1 cellular context compared by ENCODE assay signal in genomic region chr12:120180975-120181374, GRCh38.
TF ChIP-seq lines count a peak whose summit lies in the region.

No MANE protein-coding gene starts in this region.

TF ChIP-seq in HEK293, 187 proteins besides CTCF, POLR2A, EP300 and RAD21 (continued from another document):
- TF ChIP-seq SCRT1 (tag by site-specific recombination; IDR thresholded peaks at IDR 0.05; ENCODE audit: borderline replicate concordance), result peak; percentile 26; the same call in 1 of the 2 replicates
- TF ChIP-seq, protein P1, sequence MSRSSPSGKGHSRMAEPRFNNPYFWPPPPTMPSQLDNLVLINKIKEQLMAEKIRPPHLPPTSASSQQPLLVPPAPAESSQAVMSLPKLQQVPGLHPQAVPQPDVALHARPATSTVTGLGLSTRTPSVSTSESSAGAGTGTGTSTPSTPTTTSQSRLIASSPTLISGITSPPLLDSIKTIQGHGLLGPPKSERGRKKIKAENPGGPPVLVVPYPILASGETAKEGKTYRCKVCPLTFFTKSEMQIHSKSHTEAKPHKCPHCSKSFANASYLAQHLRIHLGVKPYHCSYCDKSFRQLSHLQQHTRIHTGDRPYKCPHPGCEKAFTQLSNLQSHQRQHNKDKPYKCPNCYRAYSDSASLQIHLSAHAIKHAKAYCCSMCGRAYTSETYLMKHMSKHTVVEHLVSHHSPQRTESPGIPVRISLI (tag by site-specific recombination; IDR thresholded peaks at IDR 0.05), result no peak
- 0 out of 2 replicates have a peak, but pooled peaks have one; percentile 43 for TF ChIP-seq SCRT2 (tag by site-specific recombination; IDR thresholded peaks at IDR 0.05)
- no peak for TF ChIP-seq ZSCAN23 (tag by site-specific recombination; IDR thresholded peaks at IDR 0.05)
